1 cellular context compared by ENCODE assay signal in the genomic region with DNA sequence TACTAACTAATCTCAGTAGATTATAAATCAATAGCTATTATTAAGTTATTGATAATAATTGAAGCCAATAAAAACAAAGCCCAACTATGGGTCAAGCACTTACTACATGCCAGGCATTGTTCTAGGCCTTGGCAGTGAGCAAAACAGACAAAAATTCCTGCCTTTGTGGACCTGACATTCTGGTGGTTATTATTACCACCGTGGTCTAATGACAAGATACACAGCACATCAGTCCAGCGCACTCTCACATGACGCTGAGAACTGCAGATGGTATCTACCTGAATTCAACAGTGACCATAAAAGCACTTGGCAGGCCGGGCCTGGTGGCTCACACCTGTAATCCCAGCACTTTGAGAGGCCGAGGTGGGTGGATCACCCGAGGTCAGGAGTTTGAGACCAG.
TF ChIP-seq lines count a peak whose summit lies in the region.

No MANE protein-coding gene starts in this region.

TF ChIP-seq in HepG2, 621 proteins besides CTCF, POLR2A, EP300 and RAD21 (continued from another document):
- TF ChIP-seq, protein P1, sequence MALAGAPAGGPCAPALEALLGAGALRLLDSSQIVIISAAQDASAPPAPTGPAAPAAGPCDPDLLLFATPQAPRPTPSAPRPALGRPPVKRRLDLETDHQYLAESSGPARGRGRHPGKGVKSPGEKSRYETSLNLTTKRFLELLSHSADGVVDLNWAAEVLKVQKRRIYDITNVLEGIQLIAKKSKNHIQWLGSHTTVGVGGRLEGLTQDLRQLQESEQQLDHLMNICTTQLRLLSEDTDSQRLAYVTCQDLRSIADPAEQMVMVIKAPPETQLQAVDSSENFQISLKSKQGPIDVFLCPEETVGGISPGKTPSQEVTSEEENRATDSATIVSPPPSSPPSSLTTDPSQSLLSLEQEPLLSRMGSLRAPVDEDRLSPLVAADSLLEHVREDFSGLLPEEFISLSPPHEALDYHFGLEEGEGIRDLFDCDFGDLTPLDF (CRISPR knock-in tag; IDR thresholded peaks at IDR 0.05) = no peak
- TF ChIP-seq ZNF460 (CRISPR knock-in tag; IDR thresholded peaks at IDR 0.05; ENCODE audit: borderline replicate concordance) (peak; percentile 25; the same call in 1 of the 2 replicates), RBM22 (optimal IDR thresholded peaks at IDR 0.05; ENCODE audit: low read length) (peak; percentile 66)
